17 cellular contexts compared by ENCODE assay signal in the genomic region with DNA sequence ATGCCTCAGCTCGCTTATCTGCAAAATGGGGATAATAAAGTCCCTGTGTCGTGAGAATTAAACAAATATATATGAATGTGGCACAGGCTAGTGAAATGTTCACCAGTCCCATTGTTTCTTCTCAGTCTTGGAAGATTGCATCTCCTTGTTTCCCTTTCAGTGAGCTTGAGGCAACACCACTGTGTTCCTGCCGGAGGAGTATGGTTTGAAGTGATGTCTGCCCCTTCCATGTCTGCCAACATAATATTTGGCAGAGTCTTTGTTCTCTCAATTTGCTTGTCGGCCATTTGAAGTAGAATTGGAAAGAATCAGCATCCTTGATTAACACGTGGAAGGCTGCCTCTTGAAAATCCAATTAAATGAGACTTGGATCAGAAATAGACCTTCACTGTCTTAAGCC.
DNase-seq lines count a peak whose midpoint lies in the region; ATAC-seq and TF ChIP-seq lines count a peak whose summit lies in the region.
"Had no signal": no experiment of that assay in that cellular context is flagged by ENCODE, and none has a peak within 500 bp of the region (broad histone marks: within the 10 kb centered on the region; RNA-seq: fewer than 3 reads in every experiment).

No MANE protein-coding gene starts in this region.

- H2BK5ac ChIP-seq in IMR-90 (ENCODE audit: low read depth, low read length, poor library complexity, severe bottlenecking): no peak overlapping the region

- peaks cover 3% of the 10 kb centered on the region for H3K27me3 Mint-ChIP-seq in neural progenitor cell (ENCODE audit: insufficient read depth, low read depth)
- H3K27me3 Mint-ChIP-seq: B cell, IgD-negative memory B cell had no signal

- H4K20me1 ChIP-seq in IMR-90 (ENCODE audit: insufficient read depth, low read length): no peaks in the 10 kb centered on the region
- H4K20me1 ChIP-seq in OCI-LY3 (ENCODE audit: insufficient read depth, low read length): no peaks in the 10 kb centered on the region
- no peaks in the 10 kb centered on the region for H4K20me1 ChIP-seq in neural progenitor cell (ENCODE audit: low read depth)
- H4K20me1 ChIP-seq: BLaER1 treated with 17β-estradiol and CSF1 and Interleukin-3, amounts not matched to agents 10 nM and 100 nM had no signal

- no peaks in the 10 kb centered on the region for H3K36me3 ChIP-seq in IMR-90 (ENCODE audit: control insufficient read depth, insufficient read depth, low read length)
- no peaks in the 10 kb centered on the region for H3K36me3 ChIP-seq in OCI-LY3 (replicated peaks; ENCODE audit: low read depth, low read length)
- H3K36me3 ChIP-seq in neural progenitor cell: no peaks in the 10 kb centered on the region
- H3K36me3 ChIP-seq: BLaER1 treated with 17β-estradiol and CSF1 and Interleukin-3, amounts not matched to agents 10 nM and 100 nM; HAP-1 had no signal

- H3K27ac ChIP-seq in IMR-90 (ENCODE audit: insufficient read depth, low read length): no peak overlapping the region
- H3K27ac ChIP-seq in OCI-LY3 (ENCODE audit: low read length): no peak overlapping the region
- H3K27ac ChIP-seq in neural progenitor cell: no peak overlapping the region
- H3K27ac ChIP-seq: A549; BLaER1 treated with 17β-estradiol and CSF1 and Interleukin-3, amounts not matched to agents 10 nM and 100 nM had no signal

- H3K23ac ChIP-seq in IMR-90 (ENCODE audit: low read depth, low read length): no peak overlapping the region

- no peak overlapping the region for H2BK20ac ChIP-seq in IMR-90 (ENCODE audit: low read depth, low read length)

- no peaks in the 10 kb centered on the region for H3K9me3 Mint-ChIP-seq in neural progenitor cell

- H4K8ac ChIP-seq in IMR-90 (ENCODE audit: low read depth in 2 of 2, low read length in 2 of 2): no peak overlapping the region

- TF ChIP-seq POLR2A in IMR-90 (IDR thresholded peaks at IDR 0.05; ENCODE audit: low read depth, low read length) (no peak), lower leg skin (IDR thresholded peaks at IDR 0.05) (no peak)

- H3K4me2 ChIP-seq in IMR-90 (ENCODE audit: low read depth, low read length) (no peak overlapping the region), OCI-LY3 (ENCODE audit: low read length) (no peak overlapping the region), neural progenitor cell (no peak overlapping the region)
- H3K4me2 ChIP-seq: A549; BLaER1 treated with 17β-estradiol and CSF1 and Interleukin-3, amounts not matched to agents 10 nM and 100 nM had no signal

- H3K4ac ChIP-seq in IMR-90 (ENCODE audit: low read depth, low read length): no peak overlapping the region

- no peaks in the 10 kb centered on the region for H3K4me1 ChIP-seq in IMR-90 (ENCODE audit: control insufficient read depth, insufficient read depth, low read length)
- H3K4me1 ChIP-seq in OCI-LY3 (ENCODE audit: low read length): no peaks in the 10 kb centered on the region
- H3K4me1 ChIP-seq in neural progenitor cell: peaks cover 25% of the 10 kb centered on the region
- H3K4me1 ChIP-seq: A549, HAP-1 had no signal

- H3K4me3 ChIP-seq in IMR-90 (ENCODE audit: insufficient read depth, low read depth, low read length) (no peak overlapping the region), OCI-LY3 (ENCODE audit: low read length) (no peak overlapping the region), neural progenitor cell (no peak overlapping the region), lower leg skin (ENCODE audit: low read depth, poor library complexity, severe bottlenecking) (no peak overlapping the region)
- H3K4me3 ChIP-seq: A549; BLaER1 treated with 17β-estradiol and CSF1 and Interleukin-3, amounts not matched to agents 10 nM and 100 nM; HAP-1 had no signal

- H3K4me1 Mint-ChIP-seq in neural progenitor cell: peaks cover 19% of the 10 kb centered on the region
- H3K4me1 Mint-ChIP-seq: B cell, IgD-negative memory B cell had no signal

- no peak for TF ChIP-seq RAD21 in IMR-90 (IDR thresholded peaks at IDR 0.05; ENCODE audit: low read length)

- no peak overlapping the region for H3K18ac ChIP-seq in IMR-90 (ENCODE audit: low read depth, low read length)

- H2AFZ ChIP-seq in IMR-90 (replicated peaks; ENCODE audit: low read length, poor library complexity) (peak overlapping the region; percentile 68), OCI-LY3 (ENCODE audit: low read depth, low read length) (peak overlapping the region; percentile 18; the same call in 1 of the 2 replicates), neural progenitor cell (replicated peaks) (peak overlapping the region; percentile 88)

- 60% methylated on average over 1 of the region's 5 CpGs; no CpG with 5 or more reads in 1 of the 2 experiments for WGBS in IMR-90 (ENCODE audit: extremely low coverage in 2 of 2, insufficient read length in 1 of 2), 2 experiments
- WGBS in lower leg skin, 2 donors: 60% methylated on average over 5 of the region's 5 CpGs

- H3K27me3 ChIP-seq in IMR-90 (ENCODE audit: control insufficient read depth, insufficient read depth, low read length) (no peaks in the 10 kb centered on the region), OCI-LY3 (ENCODE audit: low read depth, low read length) (no peaks in the 10 kb centered on the region), neural progenitor cell (no peaks in the 10 kb centered on the region)
- H3K27me3 ChIP-seq: BLaER1 treated with 17β-estradiol and CSF1 and Interleukin-3, amounts not matched to agents 10 nM and 100 nM had no signal

- intact Hi-C loops in IMR-90 (cut with micrococcal nuclease) (no loop called here), lower leg skin (cut with DNase I; ENCODE audit: low total_unique reads) (no loop called here)

- dilution Hi-C loops in IMR-90 (cut with HindIII; ENCODE audit: low sequenced_read_pairs, unreplicated experiment): no loop called here

- H3K79me1 ChIP-seq in IMR-90 (ENCODE audit: low read depth in 1 of 2, low read length in 2 of 2): no peaks in the 10 kb centered on the region

- CTCF ChIA-PET in IMR-90 (lab: Yijun Ruan, JAX): no interaction called here

- DNase-seq in IMR-90: no peak
- DNase-seq in NCI-H1092 treated with DMSO at 0.1 percent for 48 hours (lab: John Stamatoyannopoulos, UW): peak; percentile 55
- DNase-seq in neural progenitor cell (ENCODE audit: low spot score): no peak
- DNase-seq in lower leg skin (ENCODE audit: low spot score in 2 of 2): no peak
- no peak for DNase-seq in 8988T
- DNase-seq: Calu3; CD8-positive, alpha-beta T cell; DMS79 treated with DMSO at 0.1 percent for 48 hours; GF-D8; KG1 had no signal

- H3K4me3 Mint-ChIP-seq in neural progenitor cell: no peak overlapping the region
- H3K4me3 Mint-ChIP-seq: B cell; CD8-positive, alpha-beta T cell; IgD-negative memory B cell had no signal

- no peaks in the 10 kb centered on the region for H3F3A ChIP-seq in neural progenitor cell (ENCODE audit: low read depth)

- no peak overlapping the region for H4K5ac ChIP-seq in IMR-90 (ENCODE audit: low read depth, low read length)

- H3K9ac ChIP-seq in IMR-90 (ENCODE audit: low read depth, low read length): no peak overlapping the region
- no peak overlapping the region for H3K9ac ChIP-seq in OCI-LY3 (ENCODE audit: low read length)
- no peak overlapping the region for H3K9ac ChIP-seq in neural progenitor cell
- H3K9ac ChIP-seq: BLaER1 treated with 17β-estradiol and CSF1 and Interleukin-3, amounts not matched to agents 10 nM and 100 nM had no signal

- no peak overlapping the region for H2AK9ac ChIP-seq in IMR-90 (replicated peaks; ENCODE audit: low read depth, low read length, poor library complexity)

- H3K56ac ChIP-seq in IMR-90 (ENCODE audit: extremely low read depth, insufficient read depth, low read length): no peak overlapping the region

- POLR2A ChIA-PET in IMR-90 (lab: Charles Lee; ENCODE audit: unreplicated experiment): no interaction called here

- H3K36me3 Mint-ChIP-seq in neural progenitor cell: no peaks in the 10 kb centered on the region
- H3K36me3 Mint-ChIP-seq: CD8-positive, alpha-beta T cell; IgD-negative memory B cell had no signal

- in situ Hi-C loops in IMR-90 (cut with MboI; ENCODE audit: low sequenced_read_pairs): no loop called here

- no peak overlapping the region for H3K14ac ChIP-seq in IMR-90 (replicated peaks; ENCODE audit: low read depth, low read length)

- no TSS peak for BruUV-seq in IMR-90 (replicated peaks; lab: Mats Ljungman, UMichigan)

- H3K79me2 ChIP-seq in OCI-LY3 (ENCODE audit: low read length): no peaks in the 10 kb centered on the region
- no peaks in the 10 kb centered on the region for H3K79me2 ChIP-seq in neural progenitor cell (ENCODE audit: low read depth)

- H3K9me1 ChIP-seq in IMR-90 (ENCODE audit: insufficient read depth, low read length): no peaks in the 10 kb centered on the region

- H2BK120ac ChIP-seq in IMR-90 (ENCODE audit: low read depth, low read length): no peak overlapping the region

- H3K9me3 ChIP-seq in IMR-90 (ENCODE audit: control insufficient read depth, insufficient read depth, low read length) (no peaks in the 10 kb centered on the region), OCI-LY3 (ENCODE audit: insufficient read depth, low read length) (no peaks in the 10 kb centered on the region), neural progenitor cell (ENCODE audit: low read depth) (no peaks in the 10 kb centered on the region)
- H3K9me3 ChIP-seq: A549; BLaER1 treated with 17β-estradiol and CSF1 and Interleukin-3, amounts not matched to agents 10 nM and 100 nM; HAP-1 had no signal

- TF ChIP-seq CTCF in IMR-90 (conservative IDR thresholded peaks at IDR 0.05; ENCODE audit: low read depth, low read length): no peak
- no peak for TF ChIP-seq CTCF in OCI-LY3 (IDR thresholded peaks at IDR 0.05; ENCODE audit: low read depth, low read length)
- TF ChIP-seq CTCF in neural progenitor cell (IDR thresholded peaks at IDR 0.05): no peak
- TF ChIP-seq CTCF in lower leg skin (IDR thresholded peaks at IDR 0.05): no peak

- no peak for ATAC-seq in IMR-90 (ENCODE audit: low read depth)
- ATAC-seq in GM19463 (IDR thresholded peaks at IDR 0.05; ENCODE audit: unreplicated experiment): no peak
- ATAC-seq: A549; CD8-positive, alpha-beta T cell had no signal

- no peak overlapping the region for H4K91ac ChIP-seq in IMR-90 (ENCODE audit: insufficient read depth, low read depth, low read length)

- H3K27ac Mint-ChIP-seq in neural progenitor cell: no peak overlapping the region
- H3K27ac Mint-ChIP-seq: B cell; CD8-positive, alpha-beta T cell; IgD-negative memory B cell had no signal

- H2BK15ac ChIP-seq in IMR-90 (ENCODE audit: low read depth, low read length): no peak overlapping the region

- H2AK5ac ChIP-seq in IMR-90 (ENCODE audit: low read depth, low read length): no peak overlapping the region

TF ChIP-seq in IMR-90, 13 proteins besides CTCF, POLR2A, EP300 and RAD21 (continues in another document):
- TF ChIP-seq, protein P1, sequence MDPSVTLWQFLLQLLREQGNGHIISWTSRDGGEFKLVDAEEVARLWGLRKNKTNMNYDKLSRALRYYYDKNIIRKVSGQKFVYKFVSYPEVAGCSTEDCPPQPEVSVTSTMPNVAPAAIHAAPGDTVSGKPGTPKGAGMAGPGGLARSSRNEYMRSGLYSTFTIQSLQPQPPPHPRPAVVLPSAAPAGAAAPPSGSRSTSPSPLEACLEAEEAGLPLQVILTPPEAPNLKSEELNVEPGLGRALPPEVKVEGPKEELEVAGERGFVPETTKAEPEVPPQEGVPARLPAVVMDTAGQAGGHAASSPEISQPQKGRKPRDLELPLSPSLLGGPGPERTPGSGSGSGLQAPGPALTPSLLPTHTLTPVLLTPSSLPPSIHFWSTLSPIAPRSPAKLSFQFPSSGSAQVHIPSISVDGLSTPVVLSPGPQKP (IDR thresholded peaks at IDR 0.05; ENCODE audit: borderline replicate concordance, low read depth, low read length): no peak
- no peak for TF ChIP-seq MAZ (IDR thresholded peaks at IDR 0.05; ENCODE audit: borderline replicate concordance, low read depth, low read length)

Comparison
In these comparisons a context has a peak if more than half of its experiments do, and no peak if none do; other contexts are left out.
1. H2AFZ ChIP-seq: peak in every context shown above with its lines; median percentile 88 in neural progenitor cell; 68 in IMR-90; 18 in OCI-LY3.